ENCODE assay signal across 19 cellular contexts in genomic region chr5:143271431-143271830, GRCh38.
DNase-seq lines count a peak whose midpoint lies in the region; ATAC-seq, FAIRE-seq and TF ChIP-seq lines count a peak whose summit lies in the region.
"Had no signal": no experiment of that assay in that cellular context is flagged by ENCODE, and none has a peak within 500 bp of the region (broad histone marks: within the 10 kb centered on the region; RNA-seq: fewer than 3 reads in every experiment).

No MANE protein-coding gene starts in this region.

- ATAC-seq in GM18868 (IDR thresholded peaks at IDR 0.05; ENCODE audit: unreplicated experiment) = peak; percentile 52
- ATAC-seq in HG02642 (IDR thresholded peaks at IDR 0.05; ENCODE audit: poor library complexity, unreplicated experiment) = peak; percentile 52

- no peak for TF ChIP-seq CTCF in GM13976 (IDR thresholded peaks at IDR 0.05; ENCODE audit: borderline replicate concordance, control extremely low read depth, extremely low read depth, insufficient read depth, missing control alignments)

- DNase-seq in DMS 273 treated with DMSO at 0.1 percent for 48 hours (lab: John Stamatoyannopoulos, UW) = peak; percentile 6
- DNase-seq in Karpas-422 = no peak
- DNase-seq in HTR-8/SVneo (ENCODE audit: insufficient read length, low spot score) = no peak
- no peak for DNase-seq in G401 (ENCODE audit: low spot score)
- DNase-seq in GM13976 (ENCODE audit: low spot score) = no peak
- DNase-seq in DMS79 treated with DMSO at 0.1 percent for 48 hours (lab: John Stamatoyannopoulos, UW) = no peak
- DNase-seq: CD8-positive, alpha-beta memory T cell; GF-D8; MG63; NCI-H1417; NCI-H1930; NCI-H446 treated with DMSO at 0.1 percent for 48 hours; OCI-M1 had no signal

- H4K20me1 ChIP-seq in Karpas-422 (ENCODE audit: insufficient read depth, low read depth, low read length) = no peaks in the 10 kb centered on the region
- H4K20me1 ChIP-seq: BLaER1 treated with 17β-estradiol and CSF1 and Interleukin-3, amounts not matched to agents 10 nM and 100 nM had no signal

- H2AFZ ChIP-seq in Karpas-422 (ENCODE audit: low read length) = no peak overlapping the region

- no peaks in the 10 kb centered on the region for H3K9me2 ChIP-seq in Karpas-422 (replicated peaks; ENCODE audit: insufficient read depth, low read length)

- H3K4me2 ChIP-seq in Karpas-422 (ENCODE audit: low read depth, low read length, poor library complexity, severe bottlenecking) = no peak overlapping the region
- H3K4me2 ChIP-seq: BLaER1 treated with 17β-estradiol and CSF1 and Interleukin-3, amounts not matched to agents 10 nM and 100 nM had no signal

- H3K4me1 ChIP-seq in Karpas-422 (ENCODE audit: low read length) = peaks cover 13% of the 10 kb centered on the region

- H3K36me3 ChIP-seq in Karpas-422 (ENCODE audit: insufficient read depth, low read length) = peaks cover 11% of the 10 kb centered on the region; the same call in 1 of the 2 replicates

- no peaks in the 10 kb centered on the region for H3K27me3 ChIP-seq in Karpas-422 (ENCODE audit: low read length)
- H3K27me3 ChIP-seq: BLaER1 treated with 17β-estradiol and CSF1 and Interleukin-3, amounts not matched to agents 10 nM and 100 nM; MG63 had no signal

- H3K27ac ChIP-seq in Karpas-422 (ENCODE audit: low read length) = peak overlapping the region; percentile 54
- H3K27ac ChIP-seq: BLaER1 treated with 17β-estradiol and CSF1 and Interleukin-3, amounts not matched to agents 10 nM and 100 nM; RWPE1 had no signal

- no peak overlapping the region for H3K9ac ChIP-seq in Karpas-422 (ENCODE audit: low read length)
- H3K9ac ChIP-seq: BLaER1 treated with 17β-estradiol and CSF1 and Interleukin-3, amounts not matched to agents 10 nM and 100 nM had no signal

- no peak for FAIRE-seq in HTR-8/SVneo (lab: Jason Lieb, UNC)
- FAIRE-seq: D721Med, H54 had no signal

- in situ Hi-C loops in G401 (cut with HindIII; ENCODE audit: low sequenced_read_pairs) = no loop called here
- in situ Hi-C loops in GM13976 (cut with MboI; ENCODE audit: low sequenced_read_pairs, unreplicated experiment) = no loop called here

- 0 out of 2 replicates have a peak, but pooled peaks cover 3% of the 10 kb centered on the region for H3K9me3 ChIP-seq in Karpas-422 (ENCODE audit: low read length)

- no peaks in the 10 kb centered on the region for H3K79me2 ChIP-seq in Karpas-422 (ENCODE audit: low read length)

- H3K4me3 ChIP-seq in Karpas-422 (ENCODE audit: low read length) = no peak overlapping the region
- H3K4me3 ChIP-seq: BLaER1 treated with 17β-estradiol and CSF1 and Interleukin-3, amounts not matched to agents 10 nM and 100 nM; MG63 had no signal
